In genomic region chr5:163563880-163564279, GRCh38 we compare ENCODE assay signal across 19 cellular contexts.
"Had no signal": no experiment of that assay in that cellular context is flagged by ENCODE, and none has a peak within 500 bp of the region (broad histone marks: within the 10 kb centered on the region; RNA-seq: fewer than 3 reads in every experiment).

No MANE protein-coding gene starts in this region.

- DNase-seq: left lung, lower lobe of right lung had no signal

- H3K9me3 ChIP-seq: ascending aorta, colonic mucosa, gastrocnemius medialis, left lung, lower lobe of right lung, right lobe of liver, thoracic aorta had no signal

- H3K4me3 ChIP-seq: ascending aorta, cardiac muscle cell, colonic mucosa, gastrocnemius medialis, hepatocyte, left lung, lower lobe of right lung, right lobe of liver, thoracic aorta had no signal

- H3K4me1 ChIP-seq: colonic mucosa had no signal

- H3K27ac ChIP-seq: ascending aorta, cardiac muscle cell, colonic mucosa, gastrocnemius medialis, hepatocyte, left lung, lower lobe of right lung, right lobe of liver, thoracic aorta had no signal

- H3K27ac Mint-ChIP-seq: activated CD4-positive, alpha-beta T cell treated with anti-CD3 and anti-CD28 coated beads for 36 hours; activated naive CD4-positive, alpha-beta T cell treated with anti-CD3 and anti-CD28 coated beads, Interleukin-2, amount 10 ng/mL, durations not matched to agents 7 days and 5 days; activated naive CD8-positive, alpha-beta T cell treated with anti-CD3 and anti-CD28 coated beads, Interleukin-2, amount 10 ng/mL, durations not matched to agents 7 days and 5 days; activated T-helper 1 cell treated with anti-CD3 and anti-CD28 coated beads, Interleukin-12 subunit alpha, Interleukin-12 subunit beta, Interleukin-2, Interleukin-4 antibody, amounts not matched to agents 30 ng/mL and 10 ng/mL and 1 ng/mL, durations not matched to agents 14 hours and 24 hours and 36 hours; natural killer cell treated with Interleukin-12 subunit alpha and Interleukin-12 subunit beta and Interleukin-15 and Interleukin-18, amount 100 ng/mL, for 72 hours; stimulated activated effector memory CD8-positive, alpha-beta T cell treated with anti-CD3 and anti-CD28 coated beads, Interleukin-12 subunit alpha, Interleukin-12 subunit beta, amount 100 ng/mL, for 72 hours; stimulated activated naive CD8-positive, alpha-beta T cell treated with anti-CD3 and anti-CD28 coated beads, Interleukin-15, Interleukin-2, amounts not matched to agents 100 ng/mL and 50 ng/mL, for 24 hours; T-helper 2 cell treated with Interferon-gamma antibody and Interleukin-4, amounts not matched to agents 5 μg/mL and 100 μg/mL, for 36 hours had no signal

- ATAC-seq: activated CD4-positive, alpha-beta T cell treated with anti-CD3 and anti-CD28 coated beads for 36 hours; gastrocnemius medialis; stimulated activated effector memory CD8-positive, alpha-beta T cell treated with anti-CD3 and anti-CD28 coated beads, Interleukin-12 subunit alpha, Interleukin-12 subunit beta, amount 100 ng/mL, for 72 hours had no signal

- FAIRE-seq: urothelium cell line had no signal

- H3K36me3 ChIP-seq: ascending aorta, cardiac muscle cell, colonic mucosa, gastrocnemius medialis, left lung, lower lobe of right lung, right lobe of liver, thoracic aorta had no signal

- H3K27me3 ChIP-seq: ascending aorta, colonic mucosa had no signal

- H3K79me2 ChIP-seq: hepatocyte had no signal

- H3K4me2 ChIP-seq: hepatocyte had no signal

- H3K9me3 Mint-ChIP-seq: activated naive CD4-positive, alpha-beta T cell treated with anti-CD3 and anti-CD28 coated beads, Interleukin-2, amount 10 ng/mL, durations not matched to agents 7 days and 5 days; activated naive CD8-positive, alpha-beta T cell treated with anti-CD3 and anti-CD28 coated beads, Interleukin-2, amount 10 ng/mL, durations not matched to agents 7 days and 5 days; activated T-helper 1 cell treated with anti-CD3 and anti-CD28 coated beads, Interleukin-12 subunit alpha, Interleukin-12 subunit beta, Interleukin-2, Interleukin-4 antibody, amounts not matched to agents 30 ng/mL and 10 ng/mL and 1 ng/mL, durations not matched to agents 14 hours and 24 hours and 36 hours; natural killer cell treated with Interleukin-12 subunit alpha and Interleukin-12 subunit beta and Interleukin-15 and Interleukin-18, amount 100 ng/mL, for 72 hours; stimulated activated effector memory CD8-positive, alpha-beta T cell treated with anti-CD3 and anti-CD28 coated beads, Interleukin-12 subunit alpha, Interleukin-12 subunit beta, amount 100 ng/mL, for 72 hours; stimulated activated naive CD8-positive, alpha-beta T cell treated with anti-CD3 and anti-CD28 coated beads, Interleukin-15, Interleukin-2, amounts not matched to agents 100 ng/mL and 50 ng/mL, for 24 hours; T-helper 2 cell treated with Interferon-gamma antibody and Interleukin-4, amounts not matched to agents 5 μg/mL and 100 μg/mL, for 36 hours had no signal

- H3K4me3 Mint-ChIP-seq: activated CD4-positive, alpha-beta T cell treated with anti-CD3 and anti-CD28 coated beads for 36 hours; activated naive CD4-positive, alpha-beta T cell treated with anti-CD3 and anti-CD28 coated beads, Interleukin-2, amount 10 ng/mL, durations not matched to agents 7 days and 5 days; activated naive CD8-positive, alpha-beta T cell treated with anti-CD3 and anti-CD28 coated beads, Interleukin-2, amount 10 ng/mL, durations not matched to agents 7 days and 5 days; activated T-helper 1 cell treated with anti-CD3 and anti-CD28 coated beads, Interleukin-12 subunit alpha, Interleukin-12 subunit beta, Interleukin-2, Interleukin-4 antibody, amounts not matched to agents 30 ng/mL and 10 ng/mL and 1 ng/mL, durations not matched to agents 14 hours and 24 hours and 36 hours; natural killer cell treated with Interleukin-12 subunit alpha and Interleukin-12 subunit beta and Interleukin-15 and Interleukin-18, amount 100 ng/mL, for 72 hours; stimulated activated effector memory CD8-positive, alpha-beta T cell treated with anti-CD3 and anti-CD28 coated beads, Interleukin-12 subunit alpha, Interleukin-12 subunit beta, amount 100 ng/mL, for 72 hours; stimulated activated naive CD8-positive, alpha-beta T cell treated with anti-CD3 and anti-CD28 coated beads, Interleukin-15, Interleukin-2, amounts not matched to agents 100 ng/mL and 50 ng/mL, for 24 hours; T-helper 2 cell treated with Interferon-gamma antibody and Interleukin-4, amounts not matched to agents 5 μg/mL and 100 μg/mL, for 36 hours had no signal

- H3K36me3 Mint-ChIP-seq: activated naive CD4-positive, alpha-beta T cell treated with anti-CD3 and anti-CD28 coated beads, Interleukin-2, amount 10 ng/mL, durations not matched to agents 7 days and 5 days; activated naive CD8-positive, alpha-beta T cell treated with anti-CD3 and anti-CD28 coated beads, Interleukin-2, amount 10 ng/mL, durations not matched to agents 7 days and 5 days; brain; natural killer cell treated with Interleukin-12 subunit alpha and Interleukin-12 subunit beta and Interleukin-15 and Interleukin-18, amount 100 ng/mL, for 72 hours; stimulated activated effector memory CD8-positive, alpha-beta T cell treated with anti-CD3 and anti-CD28 coated beads, Interleukin-12 subunit alpha, Interleukin-12 subunit beta, amount 100 ng/mL, for 72 hours had no signal
